23 cellular contexts compared by ENCODE assay signal in the genomic region with DNA sequence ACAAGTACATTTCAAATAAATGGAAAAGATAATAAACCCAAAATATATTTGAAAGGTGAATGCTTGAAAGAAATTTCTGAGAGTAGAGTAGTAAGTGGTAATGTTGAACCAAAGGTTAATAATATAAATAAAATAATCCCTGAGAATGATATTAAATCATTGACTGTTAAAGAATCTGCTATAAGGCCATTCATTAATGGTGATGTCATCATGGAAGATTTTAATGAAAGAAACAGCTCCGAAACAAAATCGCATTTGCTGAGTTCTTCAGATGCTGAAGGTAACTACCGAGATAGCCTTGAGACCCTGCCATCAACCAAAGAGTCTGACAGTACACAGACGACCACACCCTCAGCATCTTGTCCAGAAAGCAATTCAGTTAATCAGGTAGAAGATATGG.
DNase-seq lines count a peak whose midpoint lies in the region; ATAC-seq and TF ChIP-seq lines count a peak whose summit lies in the region.
"Had no signal": no experiment of that assay in that cellular context is flagged by ENCODE, and none has a peak within 500 bp of the region (broad histone marks: within the 10 kb centered on the region; RNA-seq: fewer than 3 reads in every experiment).

No MANE protein-coding gene starts in this region.

- intact Hi-C loops in A673 (cut with micrococcal nuclease; ENCODE audit: unreplicated experiment): no loop called here
- intact Hi-C loops in CD4-positive, alpha-beta T cell (cut with DNase I, micrococcal nuclease): loop anchor here in 1 of 2 experiments (10.0 kb wide), 1 partner anchor 177 kb away; no protein-coding TSS in a partner anchor
- intact Hi-C loops in natural killer cell (cut with micrococcal nuclease): no loop called here
- intact Hi-C loops in spleen (cut with DNase I; ENCODE audit: low total_unique reads): loop anchor here (10.0 kb wide), 1 partner anchor 187 kb away; no protein-coding TSS in a partner anchor

- H3K36me3 Mint-ChIP-seq in CD4-positive, alpha-beta T cell (ENCODE audit: low read depth): peaks cover 84% of the 10 kb centered on the region
- peaks cover 90% of the 10 kb centered on the region for H3K36me3 Mint-ChIP-seq in activated T-helper 17 cell treated with anti-CD3 and anti-CD28 coated beads, Interleukin-2, amount 50 U/mL, for 72 hours (ENCODE audit: low read depth)
- H3K36me3 Mint-ChIP-seq in natural killer cell: peaks cover 22% of the 10 kb centered on the region

- no peaks in the 10 kb centered on the region for H3K27me3 ChIP-seq in A673 (replicated peaks; ENCODE audit: insufficient read depth, low read depth, low read length, poor library complexity)
- no peaks in the 10 kb centered on the region for H3K27me3 ChIP-seq in CD4-positive, alpha-beta T cell (ENCODE audit: control insufficient read depth, insufficient read depth, low read length)
- no peaks in the 10 kb centered on the region for H3K27me3 ChIP-seq in spleen (replicated peaks in 1 of 7)
- H3K27me3 ChIP-seq: BLaER1 treated with 17β-estradiol and CSF1 and Interleukin-3, amounts not matched to agents 10 nM and 100 nM; Peyer's patch had no signal

- H3K9me3 Mint-ChIP-seq in CD4-positive, alpha-beta T cell: no peaks in the 10 kb centered on the region
- no peaks in the 10 kb centered on the region for H3K9me3 Mint-ChIP-seq in activated T-helper 17 cell treated with anti-CD3 and anti-CD28 coated beads, Interleukin-2, amount 50 U/mL, for 72 hours
- H3K9me3 Mint-ChIP-seq in natural killer cell: no peaks in the 10 kb centered on the region
- H3K9me3 Mint-ChIP-seq: H9 had no signal

- no peak for TF ChIP-seq POLR2A in spleen (IDR thresholded peaks at IDR 0.05)

- H3K4me1 ChIP-seq in A673 (ENCODE audit: insufficient read depth, low read length, poor library complexity, severe bottlenecking) (no peaks in the 10 kb centered on the region), spleen (peaks cover 0 to 15% (median 3%) of the 10 kb centered on the region in 6 donors)
- H3K4me1 ChIP-seq: Peyer's patch had no signal

- WGBS in spleen, 5 donors: 93 to 95% (median 94%) methylated on average over 4 of the region's 4 CpGs

- H3K4me3 Mint-ChIP-seq in CD4-positive, alpha-beta T cell: no peak overlapping the region
- H3K4me3 Mint-ChIP-seq in activated T-helper 17 cell treated with anti-CD3 and anti-CD28 coated beads, Interleukin-2, amount 50 U/mL, for 72 hours: peak overlapping the region; percentile 54
- H3K4me3 Mint-ChIP-seq in natural killer cell: no peak overlapping the region
- H3K4me3 Mint-ChIP-seq: H9 had no signal

- no peaks in the 10 kb centered on the region for H3K9me3 ChIP-seq in A673 (ENCODE audit: low read depth, low read length, poor library complexity, severe bottlenecking)
- no peaks in the 10 kb centered on the region for H3K9me3 ChIP-seq in CD4-positive, alpha-beta T cell (ENCODE audit: control insufficient read depth, low read length)
- H3K9me3 ChIP-seq in spleen: no peaks in the 10 kb centered on the region
- H3K9me3 ChIP-seq: BLaER1 treated with 17β-estradiol and CSF1 and Interleukin-3, amounts not matched to agents 10 nM and 100 nM; Peyer's patch had no signal

- DNase-seq in A673 (ENCODE audit: low spot score) (no peak), natural killer cell (no peak), spleen (no peak), glomerular visceral epithelial cell (ENCODE audit: extremely low spot score) (no peak)
- no peak for DNase-seq in CD4-positive, alpha-beta T cell
- DNase-seq: DMS53; GDM1; GM23248; H9; KG1; NCI-H1092 treated with DMSO at 0.1 percent for 48 hours; NCI-H1436 treated with DMSO at 0.1 percent for 48 hours; NCI-H2029 treated with DMSO at 0.1 percent for 48 hours; NCI-H226; NCI-H510A treated with DMSO at 0.1 percent for 48 hours; NCI-H748 treated with DMSO at 0.1 percent for 48 hours; NK-92 treated with Interleukin-12 subunit alpha and Interleukin-12 subunit beta, amount 100 ng/mL, for 24 hours; Peyer's patch had no signal

- TF ChIP-seq CTCF in A673 (conservative IDR thresholded peaks at IDR 0.05; ENCODE audit: low read depth, low read length) (no peak), natural killer cell (IDR thresholded peaks at IDR 0.05) (no peak), spleen (IDR thresholded peaks at IDR 0.05 in 8 of 11, conservative IDR thresholded peaks at IDR 0.05 in 3 of 11) (no peak)
- no peak for TF ChIP-seq CTCF in CD4-positive, alpha-beta T cell (IDR thresholded peaks at IDR 0.05)

- H3K4me1 Mint-ChIP-seq in CD4-positive, alpha-beta T cell (ENCODE audit: low read depth): peaks cover 21% of the 10 kb centered on the region
- H3K4me1 Mint-ChIP-seq in activated T-helper 17 cell treated with anti-CD3 and anti-CD28 coated beads, Interleukin-2, amount 50 U/mL, for 72 hours: peaks cover 31% of the 10 kb centered on the region
- H3K4me1 Mint-ChIP-seq in natural killer cell: peaks cover 14 to 18% of the 10 kb centered on the region in 2 donors

- BruUV-seq in A673 (replicated peaks; lab: Mats Ljungman, UMichigan): TSS peak; percentile 52

- no peaks in the 10 kb centered on the region for H3K27me3 Mint-ChIP-seq in CD4-positive, alpha-beta T cell
- no peaks in the 10 kb centered on the region for H3K27me3 Mint-ChIP-seq in activated T-helper 17 cell treated with anti-CD3 and anti-CD28 coated beads, Interleukin-2, amount 50 U/mL, for 72 hours
- H3K27me3 Mint-ChIP-seq in natural killer cell (ENCODE audit: low read depth in 2 of 2): no peaks in the 10 kb centered on the region

- CTCF ChIA-PET in A673 (lab: Charles Lee): no interaction called here
- CTCF ChIA-PET in CD4-positive, alpha-beta T cell (lab: Charles Lee): no interaction called here

- H3K27ac Mint-ChIP-seq in CD4-positive, alpha-beta T cell: peak overlapping the region; percentile 38
- peak overlapping the region; percentile 4 for H3K27ac Mint-ChIP-seq in activated T-helper 17 cell treated with anti-CD3 and anti-CD28 coated beads, Interleukin-2, amount 50 U/mL, for 72 hours
- H3K27ac Mint-ChIP-seq in natural killer cell: peak overlapping the region; percentile 71 to 76

- no peak for ATAC-seq in CD4-positive, alpha-beta T cell (ENCODE audit: poor library complexity)
- no peak for ATAC-seq in activated T-helper 17 cell treated with anti-CD3 and anti-CD28 coated beads, Interleukin-2, amount 50 U/mL, for 72 hours (replicated peaks)
- ATAC-seq in natural killer cell (no peak), GM18873 (IDR thresholded peaks at IDR 0.05; ENCODE audit: low FRiP score, unreplicated experiment) (no peak)
- ATAC-seq: SK-N-SH treated with all-trans-retinoic acid at 6 μM for 48 hours had no signal

- no peak overlapping the region for H3K27ac ChIP-seq in A673 (ENCODE audit: low read depth, low read length, poor library complexity, severe bottlenecking)
- no peak overlapping the region for H3K27ac ChIP-seq in CD4-positive, alpha-beta T cell (ENCODE audit: low read depth, low read length)
- H3K27ac ChIP-seq in spleen: no peak overlapping the region
- H3K27ac ChIP-seq: BLaER1 treated with 17β-estradiol and CSF1 and Interleukin-3, amounts not matched to agents 10 nM and 100 nM; GM23248; HL-60; Peyer's patch had no signal

- H3K4me3 ChIP-seq in A673 (ENCODE audit: low read depth, low read length, poor library complexity, severe bottlenecking): no peak overlapping the region
- H3K4me3 ChIP-seq in spleen: no peak overlapping the region
- H3K4me3 ChIP-seq: BLaER1 treated with 17β-estradiol and CSF1 and Interleukin-3, amounts not matched to agents 10 nM and 100 nM; GM23248; Peyer's patch had no signal

- POLR2A ChIA-PET in A673 (lab: Charles Lee; ENCODE audit: low non-redundant PET): no interaction called here
- POLR2A ChIA-PET in CD4-positive, alpha-beta T cell (lab: Charles Lee): no interaction called here

- H3K36me3 ChIP-seq in A673 (ENCODE audit: insufficient read depth, low read length, poor library complexity, severe bottlenecking) (peaks cover 38% of the 10 kb centered on the region), spleen (peaks cover 0 to 99% (median 47%) of the 10 kb centered on the region in 6 donors)

Comparison
In these comparisons a context has a peak if more than half of its experiments do, and no peak if none do; other contexts are left out.
1. H3K27ac Mint-ChIP-seq: peak in every context shown above with its lines; median percentile 74 in natural killer cell; 38 in CD4-positive, alpha-beta T cell; 4 in activated T-helper 17 cell treated with anti-CD3 and anti-CD28 coated beads, Interleukin-2, amount 50 U/mL, for 72 hours.